ENCODE assay signal across 37 cellular contexts in the genomic region with DNA sequence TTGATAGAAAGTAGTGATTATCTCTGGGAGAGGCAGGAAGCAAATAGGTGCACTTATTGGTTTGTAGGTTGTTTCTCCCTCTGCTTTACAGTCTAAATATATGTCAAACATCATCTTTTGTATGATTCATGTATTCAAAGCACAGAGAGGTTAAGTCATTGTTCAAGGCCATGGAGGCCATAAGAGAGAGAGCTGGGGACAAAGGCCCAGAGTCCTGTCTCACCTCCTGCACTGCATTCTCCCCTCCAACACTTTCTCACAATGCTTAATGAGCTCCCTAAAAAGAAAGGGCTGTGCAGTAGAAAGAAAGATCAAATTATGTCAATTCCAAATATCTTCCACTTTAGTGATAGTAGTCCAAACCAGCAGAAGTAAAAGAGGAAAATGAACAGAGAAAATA.
A peak's percentile ranks its signal among the peaks of the same experiment; 100 is the strongest.
DNase-seq lines count a peak whose midpoint lies in the region; ATAC-seq, FAIRE-seq and TF ChIP-seq lines count a peak whose summit lies in the region.
"Had no signal": no experiment of that assay in that cellular context is flagged by ENCODE, and none has a peak within 500 bp of the region (broad histone marks: within the 10 kb centered on the region; RNA-seq: fewer than 3 reads in every experiment).

No MANE protein-coding gene starts in this region.

- no peak for FAIRE-seq in HepG2 (lab: Jason Lieb, UNC)
- FAIRE-seq: A204.1, A549, D721Med had no signal

- H3K4me3 ChIP-seq in HepG2 (replicated peaks in 1 of 3; ENCODE audit: insufficient read depth in 1 of 3, low read depth in 2 of 3, low read length in 3 of 3): no peak overlapping the region
- H3K4me3 ChIP-seq in right lobe of liver: no peak overlapping the region
- H3K4me3 ChIP-seq in PC-9: no peak overlapping the region
- H3K4me3 ChIP-seq: A549; BLaER1; BLaER1 treated with 17β-estradiol and CSF1 and Interleukin-3, amounts not matched to agents 10 nM and 100 nM had no signal

- no peaks in the 10 kb centered on the region for H4K20me1 ChIP-seq in HepG2 (ENCODE audit: insufficient read depth, low read length)
- no peaks in the 10 kb centered on the region for H4K20me1 ChIP-seq in PC-9 (ENCODE audit: insufficient read depth)
- H4K20me1 ChIP-seq: BLaER1; BLaER1 treated with 17β-estradiol and CSF1 and Interleukin-3, amounts not matched to agents 10 nM and 100 nM had no signal

- H2AFZ ChIP-seq in HepG2 (ENCODE audit: low read length): no peak overlapping the region
- H2AFZ ChIP-seq in PC-9: 0 out of 2 replicates have a peak overlapping the region, but pooled peaks have one; percentile 9

- no TSS peak for BruUV-seq in HepG2 (replicated peaks; lab: Mats Ljungman, UMichigan)
- no TSS peak for BruUV-seq in PC-9 (replicated peaks; lab: Mats Ljungman, UMichigan)

- H3K36me3 Mint-ChIP-seq in activated CD4-positive, alpha-beta T cell treated with anti-CD3 and anti-CD28 coated beads, Interleukin-2, amount 10 ng/mL, durations not matched to agents 24 days and 14 days (ENCODE audit: low read depth): no peaks in the 10 kb centered on the region
- H3K36me3 Mint-ChIP-seq in activated CD8-positive, alpha-beta T cell treated with anti-CD3 and anti-CD28 coated beads, Interleukin-2, amount 10 ng/mL, durations not matched to agents 7 days and 5 days (ENCODE audit: low read depth): no peaks in the 10 kb centered on the region
- H3K36me3 Mint-ChIP-seq in activated CD8-positive, alpha-beta T cell treated with anti-CD3 and anti-CD28 coated beads for 36 hours (ENCODE audit: low read depth): no peaks in the 10 kb centered on the region
- H3K36me3 Mint-ChIP-seq: CD14-positive monocyte; CD4-positive, CD25-positive, alpha-beta regulatory T cell; CD8-positive, alpha-beta T cell had no signal

- H3K4me1 ChIP-seq in HepG2 (ENCODE audit: insufficient read depth, low read length) (no peaks in the 10 kb centered on the region), right lobe of liver (no peaks in the 10 kb centered on the region), PC-9 (replicated peaks; ENCODE audit: insufficient read depth) (no peaks in the 10 kb centered on the region)
- H3K4me1 ChIP-seq: A549; BE2C; BLaER1; BLaER1 treated with 17β-estradiol and CSF1 and Interleukin-3, amounts not matched to agents 10 nM and 100 nM; Caco-2 had no signal

- H3K9ac ChIP-seq in HepG2 (ENCODE audit: insufficient read depth, low read depth, low read length): no peak overlapping the region
- H3K9ac ChIP-seq: BLaER1; BLaER1 treated with 17β-estradiol and CSF1 and Interleukin-3, amounts not matched to agents 10 nM and 100 nM had no signal

- DNase-seq in activated CD4-positive, alpha-beta T cell treated with anti-CD3 and anti-CD28 coated beads, Interleukin-2, amount 10 ng/mL, durations not matched to agents 24 days and 14 days: peak; percentile 17
- DNase-seq in activated CD4-positive, alpha-beta T cell treated with anti-CD3 and anti-CD28 coated beads for 4 hours: no peak
- DNase-seq in activated CD8-positive, alpha-beta T cell treated with anti-CD3 and anti-CD28 coated beads, Interleukin-2, amount 10 ng/mL, durations not matched to agents 7 days and 5 days: peak; percentile 3
- no peak for DNase-seq in activated CD8-positive, alpha-beta T cell treated with anti-CD3 and anti-CD28 coated beads for 36 hours
- DNase-seq in HepG2 (ENCODE audit: low spot score) (no peak), right lobe of liver (no peak), PC-9 (no peak)
- DNase-seq: 8988T; ACHN; AML-193; BE2C; C1 segment of cervical spinal cord; Caco-2; Calu3; CD4-positive, alpha-beta memory T cell; CD4-positive, alpha-beta T cell; CD4-positive, CD25-positive, alpha-beta regulatory T cell; CD8-positive, alpha-beta memory T cell; CD8-positive, alpha-beta T cell; COR-L47; DMS 273 treated with DMSO at 0.1 percent for 48 hours; DMS153; DMS53; DMS79; DMS79 treated with DMSO at 0.1 percent for 48 hours; DND-41; EL had no signal

- TF ChIP-seq RAD21 in HepG2 (CRISPR knock-in tag; IDR thresholded peaks at IDR 0.05): no peak

- no peak for ATAC-seq in activated CD8-positive, alpha-beta T cell treated with anti-CD3 and anti-CD28 coated beads, Interleukin-2, amount 10 ng/mL, durations not matched to agents 7 days and 5 days
- ATAC-seq in activated CD8-positive, alpha-beta T cell treated with anti-CD3 and anti-CD28 coated beads for 36 hours: no peak
- ATAC-seq in HepG2 (no peak), right lobe of liver (no peak), GM19023 (IDR thresholded peaks at IDR 0.05; ENCODE audit: unreplicated experiment) (no peak)
- ATAC-seq: A549; CD8-positive, alpha-beta T cell had no signal

- H3K79me2 ChIP-seq in HepG2 (ENCODE audit: insufficient read depth, low read length) (no peaks in the 10 kb centered on the region), PC-9 (ENCODE audit: low read depth) (no peaks in the 10 kb centered on the region)

- H3K9me3 Mint-ChIP-seq in activated CD4-positive, alpha-beta T cell treated with anti-CD3 and anti-CD28 coated beads, Interleukin-2, amount 10 ng/mL, durations not matched to agents 24 days and 14 days: no peaks in the 10 kb centered on the region
- peaks cover 14% of the 10 kb centered on the region for H3K9me3 Mint-ChIP-seq in activated CD8-positive, alpha-beta T cell treated with anti-CD3 and anti-CD28 coated beads, Interleukin-2, amount 10 ng/mL, durations not matched to agents 7 days and 5 days (ENCODE audit: insufficient read depth)
- H3K9me3 Mint-ChIP-seq in activated CD8-positive, alpha-beta T cell treated with anti-CD3 and anti-CD28 coated beads for 36 hours: peaks cover 15% of the 10 kb centered on the region

- peaks cover 14% of the 10 kb centered on the region for H3K27me3 Mint-ChIP-seq in activated CD4-positive, alpha-beta T cell treated with anti-CD3 and anti-CD28 coated beads, Interleukin-2, amount 10 ng/mL, durations not matched to agents 24 days and 14 days
- H3K27me3 Mint-ChIP-seq in activated CD8-positive, alpha-beta T cell treated with anti-CD3 and anti-CD28 coated beads, Interleukin-2, amount 10 ng/mL, durations not matched to agents 7 days and 5 days (ENCODE audit: low read depth): peaks cover 9% of the 10 kb centered on the region
- H3K27me3 Mint-ChIP-seq in activated CD8-positive, alpha-beta T cell treated with anti-CD3 and anti-CD28 coated beads for 36 hours: no peaks in the 10 kb centered on the region
- H3K27me3 Mint-ChIP-seq: B cell had no signal

- no peaks in the 10 kb centered on the region for H3K4me1 Mint-ChIP-seq in activated CD4-positive, alpha-beta T cell treated with anti-CD3 and anti-CD28 coated beads, Interleukin-2, amount 10 ng/mL, durations not matched to agents 24 days and 14 days
- H3K4me1 Mint-ChIP-seq in activated CD8-positive, alpha-beta T cell treated with anti-CD3 and anti-CD28 coated beads, Interleukin-2, amount 10 ng/mL, durations not matched to agents 7 days and 5 days (ENCODE audit: low read depth): no peaks in the 10 kb centered on the region
- H3K4me1 Mint-ChIP-seq in activated CD8-positive, alpha-beta T cell treated with anti-CD3 and anti-CD28 coated beads for 36 hours (ENCODE audit: low read depth): no peaks in the 10 kb centered on the region
- H3K4me1 Mint-ChIP-seq: B cell; CD14-positive monocyte; CD4-positive, alpha-beta memory T cell; CD4-positive, CD25-positive, alpha-beta regulatory T cell; CD8-positive, alpha-beta memory T cell had no signal

- intact Hi-C loops in activated CD4-positive, alpha-beta T cell treated with anti-CD3 and anti-CD28 coated beads, Interleukin-2, amount 10 ng/mL, durations not matched to agents 24 days and 14 days (cut with micrococcal nuclease): no loop called here
- intact Hi-C loops in activated CD8-positive, alpha-beta T cell treated with anti-CD3 and anti-CD28 coated beads for 36 hours (cut with micrococcal nuclease): no loop called here
- intact Hi-C loops in HepG2 (cut with micrococcal nuclease; ENCODE audit: unreplicated experiment): no loop called here
- intact Hi-C loops in right lobe of liver (cut with DNase I): no loop called here
- intact Hi-C loops in PC-9 (cut with micrococcal nuclease; ENCODE audit: unreplicated experiment): no loop called here

- H3K27ac Mint-ChIP-seq in activated CD4-positive, alpha-beta T cell treated with anti-CD3 and anti-CD28 coated beads, Interleukin-2, amount 10 ng/mL, durations not matched to agents 24 days and 14 days: no peak overlapping the region
- no peak overlapping the region for H3K27ac Mint-ChIP-seq in activated CD8-positive, alpha-beta T cell treated with anti-CD3 and anti-CD28 coated beads, Interleukin-2, amount 10 ng/mL, durations not matched to agents 7 days and 5 days
- H3K27ac Mint-ChIP-seq in activated CD8-positive, alpha-beta T cell treated with anti-CD3 and anti-CD28 coated beads for 36 hours: no peak overlapping the region
- H3K27ac Mint-ChIP-seq: B cell; CD14-positive monocyte; CD4-positive, alpha-beta memory T cell; CD4-positive, alpha-beta T cell; CD4-positive, CD25-positive, alpha-beta regulatory T cell; CD8-positive, alpha-beta T cell had no signal

- no peaks in the 10 kb centered on the region for H3K9me2 ChIP-seq in PC-9 (ENCODE audit: insufficient read depth)

- CTCF ChIA-PET in activated CD8-positive, alpha-beta T cell treated with anti-CD3 and anti-CD28 coated beads, Interleukin-2, amount 10 ng/mL, durations not matched to agents 7 days and 5 days (lab: Charles Lee): no interaction called here
- CTCF ChIA-PET in activated CD8-positive, alpha-beta T cell treated with anti-CD3 and anti-CD28 coated beads for 36 hours (lab: Charles Lee): interaction anchor here (0.7 kb wide), 1 partner anchor 65 kb away, joined by 3 read pairs; no protein-coding TSS in a partner anchor
- CTCF ChIA-PET in HepG2 (lab: Yijun Ruan, JAX; ENCODE audit: low intra/inter-chr PET ratio, low total read pairs) (no interaction called here), PC-9 (lab: Charles Lee) (no interaction called here)

- no peak overlapping the region for H3K4me2 ChIP-seq in HepG2 (ENCODE audit: low read depth, low read length)
- no peak overlapping the region for H3K4me2 ChIP-seq in PC-9
- H3K4me2 ChIP-seq: A549; BLaER1; BLaER1 treated with 17β-estradiol and CSF1 and Interleukin-3, amounts not matched to agents 10 nM and 100 nM had no signal

- POLR2A ChIA-PET in activated CD8-positive, alpha-beta T cell treated with anti-CD3 and anti-CD28 coated beads, Interleukin-2, amount 10 ng/mL, durations not matched to agents 7 days and 5 days (lab: Charles Lee): no interaction called here
- POLR2A ChIA-PET in activated CD8-positive, alpha-beta T cell treated with anti-CD3 and anti-CD28 coated beads for 36 hours (lab: Charles Lee): no interaction called here
- POLR2A ChIA-PET in HepG2 (lab: Yijun Ruan, JAX): no interaction called here
- POLR2A ChIA-PET in PC-9 (lab: Charles Lee; ENCODE audit: unreplicated experiment): no interaction called here

- TF ChIP-seq POLR2A in HepG2 (IDR thresholded peaks at IDR 0.05; ENCODE audit: insufficient read depth in 1 of 2, low read depth in 2 of 2, low read length in 2 of 2) (no peak), right lobe of liver (IDR thresholded peaks at IDR 0.05) (no peak)

- H3K36me3 ChIP-seq in HepG2 (replicated peaks in 1 of 2; ENCODE audit: control insufficient read depth in 1 of 2, insufficient read depth in 2 of 2, low read length in 2 of 2) (no peaks in the 10 kb centered on the region), right lobe of liver (no peaks in the 10 kb centered on the region), PC-9 (ENCODE audit: low read depth) (no peaks in the 10 kb centered on the region)
- H3K36me3 ChIP-seq: BE2C; BLaER1; BLaER1 treated with 17β-estradiol and CSF1 and Interleukin-3, amounts not matched to agents 10 nM and 100 nM had no signal

- no peak overlapping the region for H3K4me3 Mint-ChIP-seq in activated CD4-positive, alpha-beta T cell treated with anti-CD3 and anti-CD28 coated beads, Interleukin-2, amount 10 ng/mL, durations not matched to agents 24 days and 14 days
- no peak overlapping the region for H3K4me3 Mint-ChIP-seq in activated CD8-positive, alpha-beta T cell treated with anti-CD3 and anti-CD28 coated beads, Interleukin-2, amount 10 ng/mL, durations not matched to agents 7 days and 5 days
- H3K4me3 Mint-ChIP-seq in activated CD8-positive, alpha-beta T cell treated with anti-CD3 and anti-CD28 coated beads for 36 hours: no peak overlapping the region
- H3K4me3 Mint-ChIP-seq: B cell; CD14-positive monocyte; CD4-positive, alpha-beta memory T cell; CD4-positive, alpha-beta T cell; CD4-positive, CD25-positive, alpha-beta regulatory T cell; CD8-positive, alpha-beta memory T cell; CD8-positive, alpha-beta T cell had no signal

- H3K27me3 ChIP-seq in HepG2 (ENCODE audit: control insufficient read depth in 1 of 2, insufficient read depth in 2 of 2, low read length in 2 of 2) (no peaks in the 10 kb centered on the region), right lobe of liver (no peaks in the 10 kb centered on the region), PC-9 (ENCODE audit: insufficient read depth, low read depth) (no peaks in the 10 kb centered on the region)
- H3K27me3 ChIP-seq: BLaER1; BLaER1 treated with 17β-estradiol and CSF1 and Interleukin-3, amounts not matched to agents 10 nM and 100 nM had no signal

- no peaks in the 10 kb centered on the region for H3F3A ChIP-seq in PC-9 (ENCODE audit: insufficient read depth, low read depth)

- H3K27ac ChIP-seq in HepG2 (ENCODE audit: extremely low read length, insufficient read depth, low read length): no peak overlapping the region
- H3K27ac ChIP-seq in right lobe of liver: no peak overlapping the region
- H3K27ac ChIP-seq in PC-9: no peak overlapping the region
- H3K27ac ChIP-seq: 22Rv1; A549; BLaER1; BLaER1 treated with 17β-estradiol and CSF1 and Interleukin-3, amounts not matched to agents 10 nM and 100 nM; C4-2B had no signal

- H3K9me3 ChIP-seq in HepG2 (ENCODE audit: low read length) (peaks cover 14% of the 10 kb centered on the region; the same call in 1 of the 2 replicates), right lobe of liver (peaks cover 0 to 7% (median 0%) of the 10 kb centered on the region in 4 donors), PC-9 (ENCODE audit: insufficient read depth, low read depth) (peaks cover 22% of the 10 kb centered on the region)
- H3K9me3 ChIP-seq: BE2C had no signal

- no peak for TF ChIP-seq CTCF in activated CD8-positive, alpha-beta T cell treated with anti-CD3 and anti-CD28 coated beads for 36 hours (IDR thresholded peaks at IDR 0.05)
- TF ChIP-seq CTCF in HepG2 (CRISPR knock-in tag; IDR thresholded peaks at IDR 0.05) (no peak), right lobe of liver (IDR thresholded peaks at IDR 0.05) (no peak), PC-9 (conservative IDR thresholded peaks at IDR 0.05) (no peak)

- TF ChIP-seq EP300 in HepG2 (IDR thresholded peaks at IDR 0.05; ENCODE audit: low read depth in 2 of 2, low read length in 2 of 2) (no peak), HepG2 (CRISPR knock-in tag; IDR thresholded peaks at IDR 0.05; ENCODE audit: borderline replicate concordance) (no peak)

- in situ Hi-C loops in HepG2 (cut with HindIII; ENCODE audit: extremely low pct_ligation_motif_present, low pct_unique_long_range_greater_than_20kb): no loop called here

Comparison
In these comparisons a context has a peak if more than half of its experiments do, and no peak if none do; other contexts are left out.
1. DNase-seq: peak in activated CD4-positive, alpha-beta T cell treated with anti-CD3 and anti-CD28 coated beads, Interleukin-2, amount 10 ng/mL, durations not matched to agents 24 days and 14 days (single experiment) and activated CD8-positive, alpha-beta T cell treated with anti-CD3 and anti-CD28 coated beads, Interleukin-2, amount 10 ng/mL, durations not matched to agents 7 days and 5 days (single experiment); none in activated CD4-positive, alpha-beta T cell treated with anti-CD3 and anti-CD28 coated beads for 4 hours (0 of 2), activated CD8-positive, alpha-beta T cell treated with anti-CD3 and anti-CD28 coated beads for 36 hours (single experiment), HepG2 (single experiment), right lobe of liver (0 of 3) and PC-9 (0 of 2).